ENCODE assay signal across 8 cellular contexts in the genomic region with DNA sequence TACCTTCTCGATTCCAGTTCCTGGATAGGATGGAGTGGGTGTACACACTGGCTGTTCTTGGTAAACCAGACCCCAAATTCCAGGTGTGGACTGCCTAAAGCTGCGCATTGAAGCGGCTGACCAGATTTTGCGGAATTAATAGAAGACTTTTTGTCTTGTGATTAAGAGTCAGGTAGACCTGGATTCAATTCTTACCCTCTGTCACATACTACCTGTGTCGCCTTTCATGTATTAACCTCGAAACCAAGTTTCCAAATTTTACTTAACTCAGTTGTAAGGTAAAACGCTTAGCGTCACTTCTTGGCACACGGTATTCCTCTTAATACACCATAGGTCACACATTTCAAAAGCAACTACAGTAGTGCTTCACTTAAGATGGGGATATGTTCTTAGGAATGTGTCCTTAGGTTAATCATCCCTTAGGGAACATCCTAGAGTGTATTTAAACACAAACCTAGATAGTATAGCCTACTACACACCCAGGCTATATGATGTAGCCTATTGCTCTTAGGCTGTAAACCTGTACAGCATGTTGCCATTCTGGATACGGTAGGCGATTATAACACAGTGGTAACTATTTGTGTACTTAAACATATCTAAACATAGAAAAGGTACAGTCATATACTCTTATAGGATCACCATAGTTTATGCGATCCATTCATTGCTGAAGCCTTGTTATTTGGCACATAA. TPM values are rescaled to one million over a fixed set of nuclear protein-coding genes. Genes with fewer than 3 reads are reported as not detected.
DNase-seq lines count a peak whose midpoint lies in the region; ATAC-seq and TF ChIP-seq lines count a peak whose summit lies in the region.

No MANE protein-coding gene starts in this region.

- no peak for TF ChIP-seq EP300 in tibial nerve (IDR thresholded peaks at IDR 0.05)

- peak overlapping the region; percentile 31 to 76 for H3K9ac ChIP-seq in liver (ENCODE audit: low read depth in 1 of 2, low read length in 2 of 2)

- no peak for TF ChIP-seq RAD21 in liver (IDR thresholded peaks at IDR 0.05)

- H3K4me1 Mint-ChIP-seq in activated T-cell treated with anti-CD3 and anti-CD28 coated beads, Interleukin-2, amount 50 U/mL, for 72 hours (ENCODE audit: low read depth): peaks cover 44% of the 10 kb centered on the region

- WGBS in liver: 46% methylated on average over 12 of the region's 12 CpGs
- WGBS in tibial nerve, 2 donors: 53 to 63% methylated on average over 12 of the region's 12 CpGs

- H3K27me3 ChIP-seq in liver (ENCODE audit: control insufficient read depth in 4 of 4, insufficient read depth in 4 of 4, low read length in 3 of 4) (no peaks in the 10 kb centered on the region), tibial nerve (no peaks in the 10 kb centered on the region)

- TF ChIP-seq POLR2A in tibial nerve (IDR thresholded peaks at IDR 0.05): no peak

- TF ChIP-seq CTCF in liver (IDR thresholded peaks at IDR 0.05; ENCODE audit: low read depth, low read length, missing input control): no peak
- TF ChIP-seq CTCF in tibial nerve (IDR thresholded peaks at IDR 0.05): no peak

- peaks cover 0 to 24% (median 14%) of the 10 kb centered on the region in 4 donors for H3K4me1 ChIP-seq in liver (ENCODE audit: control insufficient read depth in 4 of 4, insufficient read depth in 4 of 4, low read length in 3 of 4)
- peaks cover 0 to 39% (median 12%) of the 10 kb centered on the region in 4 donors for H3K4me1 ChIP-seq in tibial nerve

- ATAC-seq in activated T-cell treated with anti-CD3 and anti-CD28 coated beads, Interleukin-2, amount 50 U/mL, for 72 hours (replicated peaks in 1 of 2): no peak

- peaks cover 3 to 8% of the 10 kb centered on the region in 2 donors for H3K36me3 Mint-ChIP-seq in activated T-cell treated with anti-CD3 and anti-CD28 coated beads, Interleukin-2, amount 50 U/mL, for 72 hours (ENCODE audit: insufficient read depth in 2 of 2)

- H3K4me3 ChIP-seq in liver (ENCODE audit: low read depth in 1 of 3, low read length in 3 of 3): peak overlapping the region; percentile 79 to 90 (median 84)
- peak overlapping the region; percentile 68 to 98 (median 83) for H3K4me3 ChIP-seq in tibial nerve

- H3K27me3 Mint-ChIP-seq in activated T-cell treated with anti-CD3 and anti-CD28 coated beads, Interleukin-2, amount 50 U/mL, for 72 hours (ENCODE audit: low read depth): no peaks in the 10 kb centered on the region

- H3K27ac ChIP-seq in angular gyrus (ENCODE audit: low read depth, low read length): peak overlapping the region; percentile 95
- peak overlapping the region; percentile 86 to 95 for H3K27ac ChIP-seq in liver (ENCODE audit: low read depth in 1 of 2, low read length in 2 of 2)
- H3K27ac ChIP-seq in tibial nerve: peak overlapping the region; percentile 77 to 95 (median 86)

- H3K36me3 ChIP-seq in liver (ENCODE audit: control insufficient read depth in 4 of 4, insufficient read depth in 3 of 4, low read depth in 1 of 4, low read length in 3 of 4): no peaks in the 10 kb centered on the region
- H3K36me3 ChIP-seq in tibial nerve: peaks cover 0 to 7% (median 0%) of the 10 kb centered on the region in 3 donors

- DNase-seq in activated T-cell treated with anti-CD3 and anti-CD28 coated beads, Interleukin-2, amount 50 U/mL, for 72 hours: no peak
- no peak for DNase-seq in activated T-cell treated with anti-CD3 and anti-CD28 coated beads for 4 hours
- no peak for DNase-seq in tibial nerve (ENCODE audit: low spot score in 2 of 2)
- DNase-seq in germinal center (ENCODE audit: low spot score): no peak
- DNase-seq in stimulated activated CD4-positive, alpha-beta T cell treated with anti-CD3 and anti-CD28 coated beads, Interleukin-1b, Interleukin-23, amount 100 ng/mL, for 48 hours: no peak
- DNase-seq in hippocampal formation (lab: John Stamatoyannopoulos, UW): no peak

- H3K9me3 Mint-ChIP-seq in activated T-cell treated with anti-CD3 and anti-CD28 coated beads, Interleukin-2, amount 50 U/mL, for 72 hours: no peaks in the 10 kb centered on the region

- H3K27ac Mint-ChIP-seq in activated T-cell treated with anti-CD3 and anti-CD28 coated beads, Interleukin-2, amount 50 U/mL, for 72 hours: peak overlapping the region; percentile 97

- H3K9me3 ChIP-seq in liver (ENCODE audit: control insufficient read depth in 4 of 4, low read length in 3 of 4): no peaks in the 10 kb centered on the region
- H3K9me3 ChIP-seq in tibial nerve: no peaks in the 10 kb centered on the region

- H3K4me3 Mint-ChIP-seq in activated T-cell treated with anti-CD3 and anti-CD28 coated beads, Interleukin-2, amount 50 U/mL, for 72 hours: peak overlapping the region; percentile 98 to 99

TF ChIP-seq in liver, 16 proteins besides CTCF, POLR2A, EP300 and RAD21:
- TF ChIP-seq YY1 (IDR thresholded peaks at IDR 0.05) (peak; percentile 6), HNF4G (IDR thresholded peaks at IDR 0.05) (no peak), FOXA2 (IDR thresholded peaks at IDR 0.05) (peak; percentile 2)
- TF ChIP-seq, protein P1, sequence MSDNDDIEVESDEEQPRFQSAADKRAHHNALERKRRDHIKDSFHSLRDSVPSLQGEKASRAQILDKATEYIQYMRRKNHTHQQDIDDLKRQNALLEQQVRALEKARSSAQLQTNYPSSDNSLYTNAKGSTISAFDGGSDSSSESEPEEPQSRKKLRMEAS (IDR thresholded peaks at IDR 0.05): no peak

RNA-seq across cellular contexts. Expression of a gene that starts 0.7 kb away (rescaled TPM):
- 10 to 100 TPM; 16.8 to 20.1 TPM for total RNA-seq in activated T-cell treated with anti-CD3 and anti-CD28 coated beads, Interleukin-2, amount 50 U/mL, for 72 hours
- total RNA-seq in liver (10 to 100 TPM; 14.9 to 17.8 TPM), tibial nerve (10 to 100 TPM; 25.5 to 34.1 (median 31.0) TPM)
- polyA plus RNA-seq in liver: 1 to 10 TPM; 7.4 to 7.9 TPM
